20 cellular contexts compared by ENCODE assay signal in the genomic region with DNA sequence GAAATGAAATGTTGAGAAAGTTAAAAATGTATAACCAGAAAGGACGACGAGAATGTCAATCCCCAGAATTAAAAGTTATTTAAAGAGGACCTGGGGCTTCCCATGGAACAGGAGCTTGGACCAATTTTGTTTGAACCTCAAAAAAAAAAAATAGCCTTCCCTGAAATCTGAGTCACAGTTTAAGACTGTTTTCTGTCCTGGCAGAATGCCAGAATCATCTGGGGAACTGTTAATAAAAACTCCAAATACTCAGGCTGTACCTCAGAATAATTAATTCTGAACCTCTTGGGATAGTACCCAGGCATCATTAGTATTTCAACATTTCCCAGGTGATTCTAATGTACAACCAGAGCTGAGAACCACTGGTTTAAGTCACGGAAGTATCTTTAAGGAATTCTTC.
A peak's percentile ranks its signal among the peaks of the same experiment; 100 is the strongest.
DNase-seq lines count a peak whose midpoint lies in the region; ATAC-seq and TF ChIP-seq lines count a peak whose summit lies in the region.
"Had no signal": no experiment of that assay in that cellular context is flagged by ENCODE, and none has a peak within 500 bp of the region (broad histone marks: within the 10 kb centered on the region; RNA-seq: fewer than 3 reads in every experiment).

No MANE protein-coding gene starts in this region.

- DNase-seq in DMS 273 (lab: John Stamatoyannopoulos, UW; ENCODE audit: unreplicated experiment) (peak; percentile 58), DMS 273 treated with DMSO at 0.1 percent for 48 hours (lab: John Stamatoyannopoulos, UW) (no peak), fibroblast of mammary gland (ENCODE audit: low read depth) (peak; percentile 74), stromal cell of bone marrow (ENCODE audit: low read depth) (peak; percentile 43), GM20000 (ENCODE audit: low spot score) (no peak), MV-4-11 (lab: John Stamatoyannopoulos, UW) (no peak), nucleus accumbens (lab: John Stamatoyannopoulos, UW) (no peak)
- DNase-seq: activated naive CD4-positive, alpha-beta T cell; foreskin melanocyte; GF-D8; midbrain; NCI-H1048; NCI-H748 treated with DMSO at 0.1 percent for 48 hours; Right ventricle myocardium superior; small intestine; stimulated activated CD4-positive, alpha-beta T cell treated with anti-CD3 and anti-CD28 coated beads, Interleukin-4, amount 100 ng/mL, for 4 hours; upper lobe of right lung had no signal

- no peak; the same call in 2 of the 3 replicates for ATAC-seq in SK-N-SH treated with all-trans-retinoic acid at 6 μM for 48 hours
- ATAC-seq: GM12878, upper lobe of right lung had no signal

- no peak for TF ChIP-seq CTCF in fibroblast of mammary gland (conservative IDR thresholded peaks at IDR 0.05; ENCODE audit: control insufficient read depth, insufficient read depth, low read depth, low read length)
- TF ChIP-seq CTCF in GM20000 (IDR thresholded peaks at IDR 0.05; ENCODE audit: extremely low read depth, missing control alignments) = no peak

- no peak overlapping the region for H3K4me3 ChIP-seq in fibroblast of mammary gland (ENCODE audit: control insufficient read depth, low read depth, low read length)
- H3K4me3 ChIP-seq: GM12878, prostate gland, upper lobe of right lung had no signal

TF ChIP-seq in SK-N-SH treated with all-trans-retinoic acid at 6 μM for 48 hours, 23 proteins besides CTCF, POLR2A, EP300 and RAD21:
- TF ChIP-seq RARB (CRISPR knock-in tag; IDR thresholded peaks at IDR 0.05) = no peak
- peak; percentile 17; the same call in 1 of the 2 replicates for TF ChIP-seq ISL1 (CRISPR knock-in tag; IDR thresholded peaks at IDR 0.05)

Comparison
In these comparisons a context has a peak if more than half of its experiments do, and no peak if none do; other contexts are left out.
1. DNase-seq: peak in DMS 273 (single experiment), fibroblast of mammary gland (single experiment) and stromal cell of bone marrow (single experiment); none in DMS 273 treated with DMSO at 0.1 percent for 48 hours (single experiment), GM20000 (single experiment), MV-4-11 (single experiment) and nucleus accumbens (0 of 56).